In the genomic region with DNA sequence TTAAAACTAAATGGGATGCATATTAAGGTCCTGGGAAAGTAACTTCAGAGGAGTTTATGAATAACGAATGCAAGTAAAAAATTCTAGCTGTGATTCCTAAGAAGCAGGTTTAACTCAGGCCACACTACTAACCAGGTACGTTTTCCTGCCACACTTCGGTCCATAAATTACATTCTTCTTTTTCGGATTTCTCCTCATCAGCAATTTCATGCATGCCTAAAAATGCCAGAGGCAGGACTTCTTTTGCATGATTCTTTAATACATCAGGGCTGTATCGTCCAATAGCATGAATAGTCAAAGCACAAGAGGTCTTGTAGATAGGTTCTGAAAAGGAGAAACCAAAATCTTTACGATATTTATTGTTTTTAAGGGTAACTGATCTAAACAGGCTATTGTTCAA, we compare ENCODE assay signal across 37 cellular contexts. TPM values are rescaled to one million over a fixed set of nuclear protein-coding genes. Genes with fewer than 3 reads are reported as not detected.
"Had no signal": no experiment of that assay in that cellular context is flagged by ENCODE, and none has a peak within 500 bp of the region (broad histone marks: within the 10 kb centered on the region; RNA-seq: fewer than 3 reads in every experiment).

No MANE protein-coding gene starts in this region.

- H3K27ac Mint-ChIP-seq: naive thymus-derived CD8-positive, alpha-beta T cell; natural killer cell treated with Interleukin-12 subunit alpha and Interleukin-12 subunit beta and Interleukin-15 and Interleukin-18, amount 100 ng/mL, for 72 hours; nephron progenitor cell; stimulated activated memory B cell treated with anti-CD40 and anti-IgM and Interleukin-4, amounts not matched to agents 10 μg/mL and 1 μg/mL and 100 μg/mL, for 72 hours had no signal

- H3K9me3 Mint-ChIP-seq: naive thymus-derived CD8-positive, alpha-beta T cell; natural killer cell treated with Interleukin-12 subunit alpha and Interleukin-12 subunit beta and Interleukin-15 and Interleukin-18, amount 100 ng/mL, for 72 hours; nephron progenitor cell; neural crest cell; stimulated activated memory B cell treated with anti-CD40 and anti-IgM and Interleukin-4, amounts not matched to agents 10 μg/mL and 1 μg/mL and 100 μg/mL, for 72 hours; stimulated activated naive CD8-positive, alpha-beta T cell treated with anti-CD3 and anti-CD28 coated beads, Interleukin-15, amount 100 ng/mL, for 72 hours had no signal

- H3K27ac ChIP-seq: neutrophil, pancreas, prostate gland, right atrium auricular region, skin epidermis, spleen, suprapubic skin, testis, tibial artery, transverse colon, upper lobe of left lung, vagina had no signal

- H3K4me1 Mint-ChIP-seq: naive thymus-derived CD8-positive, alpha-beta T cell; nephron progenitor cell; neural crest cell; stimulated activated memory B cell treated with anti-CD40 and anti-IgM and Interleukin-4, amounts not matched to agents 10 μg/mL and 1 μg/mL and 100 μg/mL, for 72 hours; stimulated activated naive CD8-positive, alpha-beta T cell treated with anti-CD3 and anti-CD28 coated beads, Interleukin-15, amount 100 ng/mL, for 72 hours had no signal

- H3K4me1 ChIP-seq: pancreas, prostate gland, right atrium auricular region, spleen, suprapubic skin, testis, tibial artery, transverse colon, upper lobe of left lung, vagina had no signal

- H3K27me3 Mint-ChIP-seq: naive thymus-derived CD8-positive, alpha-beta T cell; natural killer cell treated with Interleukin-12 subunit alpha and Interleukin-12 subunit beta and Interleukin-15 and Interleukin-18, amount 100 ng/mL, for 72 hours; stimulated activated memory B cell treated with anti-CD40 and anti-IgM and Interleukin-4, amounts not matched to agents 10 μg/mL and 1 μg/mL and 100 μg/mL, for 72 hours; stimulated activated naive CD8-positive, alpha-beta T cell treated with anti-CD3 and anti-CD28 coated beads, Interleukin-15, amount 100 ng/mL, for 72 hours had no signal

- ATAC-seq: naive thymus-derived CD8-positive, alpha-beta T cell; natural killer cell treated with Interleukin-12 subunit alpha and Interleukin-12 subunit beta and Interleukin-15 and Interleukin-18, amount 100 ng/mL, for 72 hours; pancreas; sciatic nerve; stimulated activated memory B cell treated with anti-CD40 and anti-IgM and Interleukin-4, amounts not matched to agents 10 μg/mL and 1 μg/mL and 100 μg/mL, for 72 hours; stimulated activated naive CD8-positive, alpha-beta T cell treated with anti-CD3 and anti-CD28 coated beads, Interleukin-15, amount 100 ng/mL, for 72 hours; stimulated activated naive CD8-positive, alpha-beta T cell treated with anti-CD3 and anti-CD28 coated beads, Interleukin-15, Interleukin-2, amounts not matched to agents 100 U/mL and 50 U/mL, for 24 hours had no signal

- H3K4me2 ChIP-seq: smooth muscle cell had no signal

- H3K9me3 ChIP-seq: neutrophil, pancreas, prostate gland, right atrium auricular region, spleen, suprapubic skin, testis, tibial artery, transverse colon, upper lobe of left lung, vagina had no signal

- H3K4me3 Mint-ChIP-seq: naive thymus-derived CD8-positive, alpha-beta T cell; natural killer cell treated with Interleukin-12 subunit alpha and Interleukin-12 subunit beta and Interleukin-15 and Interleukin-18, amount 100 ng/mL, for 72 hours; nephron progenitor cell; neural crest cell; stimulated activated memory B cell treated with anti-CD40 and anti-IgM and Interleukin-4, amounts not matched to agents 10 μg/mL and 1 μg/mL and 100 μg/mL, for 72 hours; stimulated activated naive CD8-positive, alpha-beta T cell treated with anti-CD3 and anti-CD28 coated beads, Interleukin-15, amount 100 ng/mL, for 72 hours had no signal

- H3K27me3 ChIP-seq: neutrophil, pancreas, right atrium auricular region, spleen, suprapubic skin, testis, tibial artery, transverse colon, upper lobe of left lung, vagina had no signal

- DNase-seq: naive thymus-derived CD8-positive, alpha-beta T cell; nephron progenitor cell; nucleus accumbens; pancreas; retina; spleen; stimulated activated CD4-positive, alpha-beta T cell treated with anti-CD3 and anti-CD28 coated beads, Interleukin-12 subunit alpha, Interleukin-12 subunit beta, amount 100 ng/mL, for 4 hours; stimulated activated CD4-positive, alpha-beta T cell treated with anti-CD3 and anti-CD28 coated beads, Interleukin-1b, Interleukin-23, amount 100 ng/mL, for 48 hours; stimulated activated CD4-positive, alpha-beta T cell treated with anti-CD3 and anti-CD28 coated beads, Interleukin-4, amount 100 ng/mL, for 1 hour; stimulated activated CD4-positive, alpha-beta T cell treated with anti-CD3 and anti-CD28 coated beads, Interleukin-4, amount 100 ng/mL, for 4 hours; stimulated activated CD8-positive, alpha-beta memory T cell treated with anti-CD3 and anti-CD28 coated beads, Interleukin-4, amount 100 ng/mL, for 48 hours; stimulated activated naive CD4-positive, alpha-beta T cell; stimulated activated naive CD8-positive, alpha-beta T cell treated with anti-CD3 and anti-CD28 coated beads, Interleukin-15, amount 100 ng/mL, for 72 hours; stimulated activated naive CD8-positive, alpha-beta T cell treated with anti-CD3 and anti-CD28 coated beads, Interleukin-15, Interleukin-2, amounts not matched to agents 100 U/mL and 50 U/mL, for 24 hours; substantia nigra; testis; tibial artery; transverse colon; upper lobe of left lung had no signal

- H3K4me3 ChIP-seq: pancreas, prostate gland, right atrium auricular region, skin epidermis, smooth muscle cell, spleen, suprapubic skin, testis, tibial artery, transverse colon, upper lobe of left lung, vagina had no signal

- FAIRE-seq: pancreas, urothelium cell line had no signal

RNA-seq across cellular contexts. Expression of a gene that starts 42.3 kb away (rescaled TPM):
- total RNA-seq: naive thymus-derived CD8-positive, alpha-beta T cell; natural killer cell treated with Interleukin-12 subunit alpha and Interleukin-12 subunit beta and Interleukin-15 and Interleukin-18, amount 100 ng/mL, for 72 hours; neural crest cell; omental fat pad; osteocyte; pancreas; posterior vena cava; prostate gland; pulmonary artery endothelial cell; right atrium auricular region; sciatic nerve; spleen; suprapubic skin; transverse colon; upper lobe of left lung; ureter had no signal
- polyA plus RNA-seq: naive thymus-derived CD8-positive, alpha-beta T cell; pancreas; smooth muscle cell; spleen; thymus had no signal
